In the genomic region with DNA sequence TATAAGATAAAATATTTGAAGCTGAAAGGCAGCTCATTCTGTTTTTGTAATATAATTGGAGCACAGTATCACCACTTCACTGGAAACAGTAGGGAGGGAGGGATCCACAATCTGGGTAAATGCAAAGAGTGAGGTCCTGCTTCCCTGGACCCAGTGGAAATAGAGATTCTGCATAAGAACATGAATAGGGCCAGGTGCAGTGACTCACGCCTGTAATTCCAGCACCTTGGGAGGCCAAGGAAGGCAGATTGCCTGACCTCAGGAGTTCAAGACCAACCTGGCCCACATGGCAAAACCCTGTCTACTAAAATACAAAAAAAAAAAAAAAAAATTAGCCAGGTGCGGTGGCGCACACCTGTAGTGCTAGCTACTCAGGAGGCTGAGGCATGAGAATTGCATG, we compare ENCODE assay signal across 1 cellular context.
TF ChIP-seq lines count a peak whose summit lies in the region.

No MANE protein-coding gene starts in this region.

TF ChIP-seq in GM23338, 12 proteins besides CTCF, POLR2A, EP300 and RAD21 (continued from another document):
- TF ChIP-seq ZNF462 (CRISPR knock-in tag; IDR thresholded peaks at IDR 0.05): no peak
- TF ChIP-seq ZNF114 (CRISPR knock-in tag; IDR thresholded peaks at IDR 0.05): no peak
- TF ChIP-seq EZH2phosphoT487 (IDR thresholded peaks at IDR 0.05; ENCODE audit: unreplicated experiment): no peak
- TF ChIP-seq EZH2 (IDR thresholded peaks at IDR 0.05; ENCODE audit: low read depth, unreplicated experiment): no peak
- no peak for TF ChIP-seq JUNB (IDR thresholded peaks at IDR 0.05; ENCODE audit: unreplicated experiment)
